Comparison of ENCODE assay signal across 1 cellular context in genomic region chr4:127965803-127966175, GRCh38.
TF ChIP-seq lines count a peak whose summit lies in the region.

No MANE protein-coding gene starts in this region.

TF ChIP-seq in HepG2, 621 proteins besides CTCF, POLR2A, EP300 and RAD21 (continued from another document and continues in another):
- TF ChIP-seq ZBTB2 (CRISPR knock-in tag; IDR thresholded peaks at IDR 0.05; ENCODE audit: low read depth) (no peak), RFX5 (IDR thresholded peaks at IDR 0.05; ENCODE audit: low read depth, low read length) (no peak), SAFB2 (CRISPR knock-in tag; IDR thresholded peaks at IDR 0.05; ENCODE audit: borderline replicate concordance, low read depth) (no peak), TMF1 (CRISPR knock-in tag; IDR thresholded peaks at IDR 0.05; ENCODE audit: low read depth) (no peak), ATF7 (IDR thresholded peaks at IDR 0.05) (no peak), ATF7 (CRISPR knock-in tag; IDR thresholded peaks at IDR 0.05) (no peak; the same call in 1 of the 2 replicates), ZEB1 (IDR thresholded peaks at IDR 0.05; ENCODE audit: insufficient replicate concordance, low read depth) (peak; percentile 81), ZNF512 (CRISPR knock-in tag; IDR thresholded peaks at IDR 0.05) (no peak), DDIT3 (CRISPR knock-in tag; IDR thresholded peaks at IDR 0.05) (no peak), KAT2B (IDR thresholded peaks at IDR 0.05; ENCODE audit: borderline replicate concordance, low read depth, low read length) (no peak), ZNF652 (CRISPR knock-in tag; IDR thresholded peaks at IDR 0.05; ENCODE audit: borderline replicate concordance, low read depth) (no peak; the same call in 1 of the 2 replicates), PAX8 (CRISPR knock-in tag; IDR thresholded peaks at IDR 0.05; ENCODE audit: borderline replicate concordance) (no peak), ZBTB7A (CRISPR knock-in tag; IDR thresholded peaks at IDR 0.05) (0 out of 2 replicates have a peak, but pooled peaks have one; percentile 8), NFKBIZ (CRISPR knock-in tag; IDR thresholded peaks at IDR 0.05) (no peak), BORCS8-MEF2B (CRISPR knock-in tag; IDR thresholded peaks at IDR 0.05) (no peak), RXRB (CRISPR knock-in tag; IDR thresholded peaks at IDR 0.05; ENCODE audit: borderline replicate concordance) (no peak), KMT2A (CRISPR knock-in tag; IDR thresholded peaks at IDR 0.05) (no peak), NR2F6 (IDR thresholded peaks at IDR 0.05) (no peak), NR2F6 (CRISPR knock-in tag; IDR thresholded peaks at IDR 0.05) (no peak), NFIC (IDR thresholded peaks at IDR 0.05; ENCODE audit: low read length) (no peak), GTF2F1 (IDR thresholded peaks at IDR 0.05; ENCODE audit: low read length) (0 out of 2 replicates have a peak, but pooled peaks have one; percentile 26), IKZF5 (CRISPR knock-in tag; IDR thresholded peaks at IDR 0.05) (no peak), RARA (CRISPR knock-in tag; IDR thresholded peaks at IDR 0.05) (no peak), RBFOX2 (IDR thresholded peaks at IDR 0.05; ENCODE audit: low read depth, low read length) (no peak), KDM5A (IDR thresholded peaks at IDR 0.05; ENCODE audit: borderline replicate concordance, low read length) (no peak), ZNF382 (CRISPR knock-in tag; IDR thresholded peaks at IDR 0.05; ENCODE audit: borderline replicate concordance) (no peak), ARNT2 (CRISPR knock-in tag; IDR thresholded peaks at IDR 0.05; ENCODE audit: low read depth) (no peak; the same call in 1 of the 2 replicates), ZNF670 (CRISPR knock-in tag; IDR thresholded peaks at IDR 0.05; ENCODE audit: borderline replicate concordance) (no peak), ZNF709 (CRISPR knock-in tag; IDR thresholded peaks at IDR 0.05) (no peak; the same call in 1 of the 2 replicates), ZFP36L2 (CRISPR knock-in tag; IDR thresholded peaks at IDR 0.05) (no peak), MAFK (conservative IDR thresholded peaks at IDR 0.05 in 1 of 2, IDR thresholded peaks at IDR 0.05 in 1 of 2; ENCODE audit: low read length in 2 of 2) (no peak), CEBPB (IDR thresholded peaks at IDR 0.05; ENCODE audit: borderline replicate concordance, low read depth, low read length) (0 out of 2 replicates have a peak, but pooled peaks have one; percentile 11), ZNF547 (CRISPR knock-in tag; IDR thresholded peaks at IDR 0.05) (no peak), MIER2 (CRISPR knock-in tag; IDR thresholded peaks at IDR 0.05) (no peak), ZNF883 (CRISPR knock-in tag; IDR thresholded peaks at IDR 0.05; ENCODE audit: not compliant biosample characterization) (no peak), THAP9 (CRISPR knock-in tag; IDR thresholded peaks at IDR 0.05; ENCODE audit: borderline replicate concordance) (no peak), ZNF343 (CRISPR knock-in tag; IDR thresholded peaks at IDR 0.05) (no peak; the same call in 1 of the 2 replicates), DBP (CRISPR knock-in tag; IDR thresholded peaks at IDR 0.05; ENCODE audit: not compliant biosample characterization) (no peak), ZFP41 (CRISPR knock-in tag; IDR thresholded peaks at IDR 0.05; ENCODE audit: borderline replicate concordance) (0 out of 2 replicates have a peak, but pooled peaks have one; percentile 31), AHDC1 (CRISPR knock-in tag; IDR thresholded peaks at IDR 0.05; ENCODE audit: borderline replicate concordance) (no peak), ZNF549 (CRISPR knock-in tag; IDR thresholded peaks at IDR 0.05) (no peak), ZBTB46 (CRISPR knock-in tag; IDR thresholded peaks at IDR 0.05; ENCODE audit: borderline replicate concordance) (no peak), ZSCAN31 (CRISPR knock-in tag; IDR thresholded peaks at IDR 0.05; ENCODE audit: low read depth) (peak; percentile 27), JUND (CRISPR knock-in tag; IDR thresholded peaks at IDR 0.05) (no peak), NKX3-1 (CRISPR knock-in tag; IDR thresholded peaks at IDR 0.05) (no peak), ZBTB20 (CRISPR knock-in tag; IDR thresholded peaks at IDR 0.05; ENCODE audit: borderline replicate concordance, low read depth) (no peak), ZNF607 (CRISPR knock-in tag; IDR thresholded peaks at IDR 0.05; ENCODE audit: borderline replicate concordance) (no peak), ZNF354B (CRISPR knock-in tag; IDR thresholded peaks at IDR 0.05) (0 out of 2 replicates have a peak, but pooled peaks have one; percentile 31), ARNTL (CRISPR knock-in tag; IDR thresholded peaks at IDR 0.05) (no peak), ZNF7 (CRISPR knock-in tag; IDR thresholded peaks at IDR 0.05) (no peak), MEF2D (CRISPR knock-in tag; IDR thresholded peaks at IDR 0.05) (0 out of 2 replicates have a peak, but pooled peaks have one; percentile 9), MXD3 (CRISPR knock-in tag; IDR thresholded peaks at IDR 0.05) (no peak), KLF13 (CRISPR knock-in tag; IDR thresholded peaks at IDR 0.05) (no peak), ZNF605 (CRISPR knock-in tag; IDR thresholded peaks at IDR 0.05) (no peak), DMAP1 (CRISPR knock-in tag; IDR thresholded peaks at IDR 0.05) (0 out of 2 replicates have a peak, but pooled peaks have one; percentile 3), FOXA1 (IDR thresholded peaks at IDR 0.05) (no peak), FOXA1 (CRISPR knock-in tag; IDR thresholded peaks at IDR 0.05) (no peak), ZNF790 (CRISPR knock-in tag; IDR thresholded peaks at IDR 0.05; ENCODE audit: borderline replicate concordance) (0 out of 2 replicates have a peak, but pooled peaks have one; percentile 14), ZNF451 (CRISPR knock-in tag; IDR thresholded peaks at IDR 0.05) (no peak), ZNF75D (CRISPR knock-in tag; IDR thresholded peaks at IDR 0.05; ENCODE audit: borderline replicate concordance) (no peak)
